Comparison of ENCODE assay signal across 8 cellular contexts in the genomic region with DNA sequence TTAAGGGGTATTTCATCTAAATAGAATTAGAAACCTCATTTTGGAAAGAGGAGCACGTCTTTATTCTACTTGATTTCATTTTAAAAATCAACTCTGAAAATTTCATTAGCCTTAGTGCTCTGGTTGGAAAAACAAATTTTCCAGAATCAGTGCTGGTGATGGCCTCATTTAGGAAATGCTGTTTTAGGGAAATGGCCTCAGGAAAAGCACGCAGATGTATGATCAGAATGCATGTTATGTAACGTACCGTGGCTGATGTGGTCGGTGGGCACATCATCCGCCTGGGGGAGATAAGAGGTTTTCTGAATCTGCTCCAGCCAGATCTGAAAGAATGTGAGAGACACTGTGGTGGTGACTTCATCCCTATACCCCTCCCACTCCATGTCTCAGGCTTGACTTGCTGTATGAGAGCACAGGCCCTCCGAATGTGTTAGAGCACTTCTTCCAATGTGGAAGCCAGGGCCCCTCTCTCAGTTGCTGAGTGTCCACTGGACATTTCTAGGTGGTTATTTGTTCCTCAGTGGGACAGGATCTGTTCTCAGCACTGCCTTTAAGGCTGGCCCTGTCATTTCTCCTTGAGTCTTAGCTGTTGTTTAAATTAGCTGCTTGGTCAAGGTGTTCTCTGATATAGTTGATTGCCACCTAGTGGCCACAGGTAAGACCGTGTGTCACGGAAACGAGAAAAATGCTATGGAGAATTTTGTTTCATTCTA.
A peak's percentile ranks its signal among the peaks of the same experiment; 100 is the strongest.
DNase-seq lines count a peak whose midpoint lies in the region; ATAC-seq and TF ChIP-seq lines count a peak whose summit lies in the region.

No MANE protein-coding gene starts in this region.

- H3K36me3 Mint-ChIP-seq in CD14-positive monocyte: peaks cover 12 to 50% of the 10 kb centered on the region in 2 donors

- peak; percentile 67 for TF ChIP-seq CTCF in CD14-positive monocyte (IDR thresholded peaks at IDR 0.05)
- peak; percentile 72 for TF ChIP-seq CTCF in fibroblast of pulmonary artery (IDR thresholded peaks at IDR 0.05; ENCODE audit: low read length, missing control alignments)
- peak; percentile 72 for TF ChIP-seq CTCF in osteoblast (IDR thresholded peaks at IDR 0.05; ENCODE audit: extremely low read depth, low read depth, low read length)

- no peaks in the 10 kb centered on the region for H3K9me3 ChIP-seq in osteoblast (ENCODE audit: low read depth, low read length)

- no peak overlapping the region for H3K27ac ChIP-seq in osteoblast (ENCODE audit: low read depth, low read length)

- H3K4me1 Mint-ChIP-seq in CD14-positive monocyte: peaks cover 81% of the 10 kb centered on the region

- peaks cover 6% of the 10 kb centered on the region for H3K4me1 ChIP-seq in osteoblast (ENCODE audit: insufficient read depth, low read length)

- H3K27me3 Mint-ChIP-seq in CD14-positive monocyte (ENCODE audit: low read depth in 3 of 3): peaks cover 0 to 2% (median 0%) of the 10 kb centered on the region in 3 donors

- peak overlapping the region in 1 of 2 donors; percentile 30 for H3K4me3 Mint-ChIP-seq in CD14-positive monocyte

- no peaks in the 10 kb centered on the region for H3K79me2 ChIP-seq in osteoblast (ENCODE audit: insufficient read depth, low read length)

- no peaks in the 10 kb centered on the region for H4K20me1 ChIP-seq in osteoblast (ENCODE audit: insufficient read depth, low read length)

- DNase-seq in CD14-positive monocyte (ENCODE audit: low spot score) (no peak), NCI-H748 (lab: John Stamatoyannopoulos, UW; ENCODE audit: unreplicated experiment) (peak; percentile 76), activated T-cell treated with anti-CD3 and anti-CD28 coated beads for 1 hour (ENCODE audit: low read depth) (peak; percentile 4), fibroblast of pulmonary artery (ENCODE audit: low read depth) (peak; percentile 82), osteoblast (ENCODE audit: insufficient read length, low spot score, missing footprints) (peak; percentile 82), posterior cingulate gyrus (no peak)

- H3K27ac Mint-ChIP-seq in CD14-positive monocyte: peak overlapping the region; percentile 28 to 80 (median 62)

- intact Hi-C loops in CD14-positive monocyte (cut with micrococcal nuclease) (no loop called here), posterior cingulate gyrus (cut with DNase I) (no loop called here)

- ATAC-seq in GM18858 (IDR thresholded peaks at IDR 0.05; ENCODE audit: unreplicated experiment) (peak; percentile 59), HG03108 (IDR thresholded peaks at IDR 0.05; ENCODE audit: unreplicated experiment) (peak; percentile 77)

- no peak overlapping the region for H3K4me3 ChIP-seq in fibroblast of pulmonary artery (replicated peaks; ENCODE audit: low read depth, low read length)
- no peak overlapping the region for H3K4me3 ChIP-seq in osteoblast (ENCODE audit: insufficient read depth, low read length)

- peaks cover 3% of the 10 kb centered on the region for H3K27me3 ChIP-seq in osteoblast (ENCODE audit: insufficient read depth, low read length)

- no peaks in the 10 kb centered on the region for H3K36me3 ChIP-seq in osteoblast (ENCODE audit: insufficient read depth, low read length)

- peak overlapping the region; percentile 31 for H3K4me2 ChIP-seq in osteoblast (ENCODE audit: insufficient read depth, low read length)

- peak overlapping the region; percentile 44 for H2AFZ ChIP-seq in osteoblast (ENCODE audit: low read length)

- H3K9me3 Mint-ChIP-seq in CD14-positive monocyte: no peaks in the 10 kb centered on the region

Comparison
In these comparisons a context has a peak if more than half of its experiments do, and no peak if none do; other contexts are left out.
1. DNase-seq: peak in NCI-H748 (single experiment), activated T-cell treated with anti-CD3 and anti-CD28 coated beads for 1 hour (single experiment), fibroblast of pulmonary artery (single experiment) and osteoblast (single experiment); none in CD14-positive monocyte (single experiment) and posterior cingulate gyrus (0 of 10).
2. Peak in every context shown above with its lines, with median percentiles within 50 percentile points of each other: CTCF ChIP-seq.